ENCODE assay signal across 22 cellular contexts in the genomic region with DNA sequence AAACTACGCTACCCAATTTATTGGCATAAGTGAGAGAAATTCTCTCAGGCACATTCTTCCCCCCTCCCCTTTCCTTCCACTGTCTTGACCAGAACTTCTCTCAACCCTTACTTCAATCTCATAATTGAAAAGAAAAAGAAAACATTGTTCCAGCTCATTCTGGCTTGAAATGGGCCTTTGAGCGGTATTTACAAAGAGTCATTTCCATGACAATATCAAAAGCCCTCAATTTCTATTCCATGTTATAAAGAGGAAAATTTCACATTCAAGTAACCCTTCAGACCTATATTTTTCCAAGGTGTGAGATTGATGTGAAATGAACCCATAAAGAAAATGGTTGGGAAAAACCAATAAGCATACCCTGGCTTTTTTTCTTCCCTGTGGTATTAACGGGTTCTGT.
DNase-seq lines count a peak whose midpoint lies in the region; ATAC-seq and TF ChIP-seq lines count a peak whose summit lies in the region.
"Had no signal": no experiment of that assay in that cellular context is flagged by ENCODE, and none has a peak within 500 bp of the region (broad histone marks: within the 10 kb centered on the region; RNA-seq: fewer than 3 reads in every experiment).

No MANE protein-coding gene starts in this region.

- no peak overlapping the region for H3K4me2 ChIP-seq in H9 (ENCODE audit: insufficient read depth, insufficient read length, low read length)
- H3K4me2 ChIP-seq: BLaER1 treated with 17β-estradiol and CSF1 and Interleukin-3, amounts not matched to agents 10 nM and 100 nM had no signal

- ATAC-seq in RWPE2 (ENCODE audit: low read depth), result no peak
- ATAC-seq in GM21825 (IDR thresholded peaks at IDR 0.05; ENCODE audit: unreplicated experiment), result no peak
- ATAC-seq: GM12878 had no signal

- no peak overlapping the region for H2AK5ac ChIP-seq in H9 (ENCODE audit: insufficient read length, low read length)

- H3T11ph ChIP-seq in H9 (ENCODE audit: low read length), result no peak overlapping the region

- H3K4me3 ChIP-seq in ACC112 (ENCODE audit: low read depth, low read length), result no peak overlapping the region
- H3K4me3 ChIP-seq in RWPE2 (ENCODE audit: severe bottlenecking), result no peak overlapping the region
- H3K4me3 ChIP-seq in neuron (ENCODE audit: low read length), result no peak overlapping the region
- H3K4me3 ChIP-seq: BLaER1 treated with 17β-estradiol and CSF1 and Interleukin-3, amounts not matched to agents 10 nM and 100 nM; GM12878 had no signal

- no peaks in the 10 kb centered on the region for H3K79me1 ChIP-seq in H9 (ENCODE audit: insufficient read depth, low read depth, low read length, poor library complexity, severe bottlenecking)

- no peak overlapping the region for H3K14ac ChIP-seq in H9 (ENCODE audit: insufficient read depth, low read length)

- no peak overlapping the region for H2BK12ac ChIP-seq in H9 (ENCODE audit: insufficient read length, low read depth, low read length)

- no peak overlapping the region for H3K4me3 Mint-ChIP-seq in H9
- H3K4me3 Mint-ChIP-seq: CD14-positive monocyte; CD4-positive, alpha-beta T cell; CD8-positive, alpha-beta memory T cell had no signal

- H4K5ac ChIP-seq in H9 (ENCODE audit: insufficient read length, low read depth, low read length), result no peak overlapping the region

- peak overlapping the region in 2 of 3 experiments; percentile 44 to 88; a peak in 3 of 7 replicates for H3K27ac Mint-ChIP-seq in H9
- H3K27ac Mint-ChIP-seq: CD14-positive monocyte; CD4-positive, alpha-beta T cell; CD8-positive, alpha-beta memory T cell had no signal

- no peak overlapping the region for H2BK15ac ChIP-seq in H9 (ENCODE audit: low read depth, low read length)

- no peak overlapping the region for H2BK120ac ChIP-seq in H9 (ENCODE audit: low read depth, low read length, poor library complexity, severe bottlenecking)

- in situ Hi-C loops in GM13977 (cut with MboI; ENCODE audit: low pct_unique_long_range_greater_than_20kb, low sequenced_read_pairs, unreplicated experiment), result no loop called here

- H3K4ac ChIP-seq in H9 (ENCODE audit: low read depth, low read length), result no peak overlapping the region

- no peaks in the 10 kb centered on the region for H3K27me3 ChIP-seq in ACC112 (ENCODE audit: insufficient read depth, low read length)
- no peaks in the 10 kb centered on the region for H3K27me3 ChIP-seq in H9 (ENCODE audit: insufficient read depth, low read length)
- H3K27me3 ChIP-seq in RWPE2 (ENCODE audit: insufficient read depth, poor library complexity, severe bottlenecking), result no peaks in the 10 kb centered on the region
- H3K27me3 ChIP-seq in neuron (ENCODE audit: insufficient read depth, low read length), result no peaks in the 10 kb centered on the region
- H3K27me3 ChIP-seq: BE2C; BLaER1 treated with 17β-estradiol and CSF1 and Interleukin-3, amounts not matched to agents 10 nM and 100 nM had no signal

- H3K9ac ChIP-seq in H9 (ENCODE audit: extremely low read depth, insufficient read length, low read length), result no peak overlapping the region
- H3K9ac ChIP-seq: BLaER1 treated with 17β-estradiol and CSF1 and Interleukin-3, amounts not matched to agents 10 nM and 100 nM had no signal

- no peak overlapping the region for H3K23ac ChIP-seq in H9 (ENCODE audit: insufficient read length, low read depth, low read length)

- H3K79me2 ChIP-seq in ACC112 (ENCODE audit: control insufficient read depth, insufficient read depth, low read length, unreplicated experiment) (no peaks in the 10 kb centered on the region), H9 (ENCODE audit: insufficient read depth, low read length) (no peaks in the 10 kb centered on the region)

- H3K4me1 Mint-ChIP-seq in H9, result peaks cover 28 to 29% of the 10 kb centered on the region in 2 experiments
- H3K4me1 Mint-ChIP-seq: CD8-positive, alpha-beta memory T cell had no signal

- H4K8ac ChIP-seq in H9 (replicated peaks; ENCODE audit: insufficient read length, low read depth, low read length), result no peak overlapping the region

- H3K27ac ChIP-seq in ACC112 (ENCODE audit: low read depth, low read length), result peak overlapping the region; percentile 78
- no peak overlapping the region for H3K27ac ChIP-seq in H9 (ENCODE audit: insufficient read length, low read depth, low read length)
- peak overlapping the region; percentile 89 for H3K27ac ChIP-seq in RWPE2 (ENCODE audit: poor library complexity, severe bottlenecking)
- H3K27ac ChIP-seq: 22Rv1; BLaER1 treated with 17β-estradiol and CSF1 and Interleukin-3, amounts not matched to agents 10 nM and 100 nM had no signal

- no peaks in the 10 kb centered on the region for H3K36me3 ChIP-seq in ACC112 (ENCODE audit: insufficient read depth, low read length)
- H3K36me3 ChIP-seq in RWPE2 (ENCODE audit: low read depth), result no peaks in the 10 kb centered on the region
- H3K36me3 ChIP-seq in neuron (ENCODE audit: insufficient read depth, low read length), result no peaks in the 10 kb centered on the region
- H3K36me3 ChIP-seq: BE2C; BLaER1 treated with 17β-estradiol and CSF1 and Interleukin-3, amounts not matched to agents 10 nM and 100 nM had no signal

- H3K4me1 ChIP-seq in ACC112 (ENCODE audit: control insufficient read depth, insufficient read depth, low read length, unreplicated experiment), result peaks cover 24% of the 10 kb centered on the region
- peaks cover 2% of the 10 kb centered on the region; the same call in 1 of the 2 replicates for H3K4me1 ChIP-seq in H9 (ENCODE audit: insufficient read depth, low read length)
- H3K4me1 ChIP-seq in RWPE2 (ENCODE audit: insufficient read depth, poor library complexity, severe bottlenecking), result peaks cover 28% of the 10 kb centered on the region
- H3K4me1 ChIP-seq in neuron (ENCODE audit: insufficient read depth, low read length), result peaks cover 28% of the 10 kb centered on the region
- H3K4me1 ChIP-seq: BE2C; BLaER1 treated with 17β-estradiol and CSF1 and Interleukin-3, amounts not matched to agents 10 nM and 100 nM had no signal

- H3K56ac ChIP-seq in H9 (ENCODE audit: insufficient read length, low read depth, low read length), result no peak overlapping the region

- no peak overlapping the region for H2AFZ ChIP-seq in ACC112 (ENCODE audit: low read length, unreplicated experiment)
- no peak overlapping the region for H2AFZ ChIP-seq in H9 (ENCODE audit: low read length)
- peak overlapping the region; percentile 5 for H2AFZ ChIP-seq in neuron (ENCODE audit: low read depth, low read length)

- H2BK5ac ChIP-seq in H9 (ENCODE audit: insufficient read length, low read length), result no peak overlapping the region

- peaks cover 0 to 1% of the 10 kb centered on the region in 2 experiments; a peak in 1 of 5 replicates for H3K9me3 Mint-ChIP-seq in H9

- H3K27me3 Mint-ChIP-seq in H9 (ENCODE audit: low read depth), result no peaks in the 10 kb centered on the region

- no peaks in the 10 kb centered on the region for H3K23me2 ChIP-seq in H9 (ENCODE audit: insufficient read length, low read depth, low read length, poor library complexity, severe bottlenecking)

- WGBS in H9 (ENCODE audit: extremely low coverage, insufficient read length, low lambda C conversion rate), result no CpG with 5 or more reads among the region's 3 CpGs

- H4K91ac ChIP-seq in H9 (ENCODE audit: insufficient read length, low read depth, low read length), result no peak overlapping the region

- no peak overlapping the region for H2BK20ac ChIP-seq in H9 (ENCODE audit: low read depth, low read length, poor library complexity, severe bottlenecking)

- H4K20me1 ChIP-seq in H9 (ENCODE audit: control insufficient read depth, insufficient read depth, insufficient read length), result no peaks in the 10 kb centered on the region
- H4K20me1 ChIP-seq: BLaER1 treated with 17β-estradiol and CSF1 and Interleukin-3, amounts not matched to agents 10 nM and 100 nM had no signal

- no peak overlapping the region for H3K18ac ChIP-seq in H9 (ENCODE audit: insufficient read length, low read depth, low read length)

- TF ChIP-seq CTCF in H9 (conservative IDR thresholded peaks at IDR 0.05) (no peak), RWPE2 (IDR thresholded peaks at IDR 0.05; ENCODE audit: poor library complexity, severe bottlenecking) (no peak), GM13977 (IDR thresholded peaks at IDR 0.05; ENCODE audit: extremely low read depth, insufficient read depth, missing control alignments) (no peak)

- DNase-seq in H9, result no peak
- no peak for DNase-seq in RWPE2 (ENCODE audit: low spot score)
- DNase-seq in NCI-H2107 treated with DMSO at 0.1 percent for 48 hours (lab: John Stamatoyannopoulos, UW; ENCODE audit: unreplicated experiment), result no peak
- no peak for DNase-seq in activated effector memory CD4-positive, alpha-beta T cell treated with Interleukin-2 at 50 U/mL for 16 hours
- no peak for DNase-seq in GM13977 (ENCODE audit: low spot score)
- DNase-seq: ACHN; AML-193; BE2C; CD4-positive, alpha-beta T cell; CD8-positive, alpha-beta memory T cell; DMS 273 treated with DMSO at 0.1 percent for 48 hours; DMS79; EL; GDM1; HCEC 1CT had no signal

- no peaks in the 10 kb centered on the region for H3K36me3 Mint-ChIP-seq in H9 (ENCODE audit: insufficient read depth in 1 of 3, low read depth in 3 of 3)
- H3K36me3 Mint-ChIP-seq: CD14-positive monocyte; CD8-positive, alpha-beta memory T cell had no signal

- no peaks in the 10 kb centered on the region for H3K9me3 ChIP-seq in H9 (ENCODE audit: control insufficient read depth, low read depth, low read length)
- no peaks in the 10 kb centered on the region for H3K9me3 ChIP-seq in RWPE2 (ENCODE audit: severe bottlenecking)
- peaks cover 4% of the 10 kb centered on the region for H3K9me3 ChIP-seq in neuron (ENCODE audit: low read length)
- H3K9me3 ChIP-seq: BE2C had no signal
